Comparison of ENCODE assay signal across 1 cellular context in the genomic region with DNA sequence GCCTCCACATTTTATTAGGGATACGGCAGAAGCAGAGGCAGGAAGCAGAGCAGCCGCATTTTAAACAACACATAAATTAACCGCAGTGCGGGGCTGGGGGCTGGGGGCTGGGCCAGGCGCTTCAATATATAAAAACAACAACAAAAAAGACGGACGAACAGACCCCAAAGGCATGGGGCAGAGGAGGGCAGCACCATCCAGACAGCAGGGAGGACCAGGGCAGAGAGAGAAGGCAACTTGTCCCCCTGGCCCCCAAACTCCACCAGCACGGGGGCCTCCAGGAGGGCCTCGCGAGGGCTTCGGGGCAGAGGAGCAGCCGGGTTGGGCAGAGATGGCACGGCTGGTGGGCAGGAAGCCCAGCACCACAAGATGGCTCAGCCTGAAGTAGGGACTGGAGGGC.
TF ChIP-seq lines count a peak whose summit lies in the region.

No MANE protein-coding gene starts in this region.

TF ChIP-seq in H1, 55 proteins besides CTCF, POLR2A, EP300 and RAD21:
- TF ChIP-seq NRF1 (IDR thresholded peaks at IDR 0.05; ENCODE audit: low read depth, low read length) (no peak), NANOG (IDR thresholded peaks at IDR 0.05; ENCODE audit: insufficient read depth, low read depth, low read length, poor library complexity, severe bottlenecking) (no peak), MAFK (IDR thresholded peaks at IDR 0.05; ENCODE audit: low read depth, low read length) (no peak)
- TF ChIP-seq, protein P1, sequence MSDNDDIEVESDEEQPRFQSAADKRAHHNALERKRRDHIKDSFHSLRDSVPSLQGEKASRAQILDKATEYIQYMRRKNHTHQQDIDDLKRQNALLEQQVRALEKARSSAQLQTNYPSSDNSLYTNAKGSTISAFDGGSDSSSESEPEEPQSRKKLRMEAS (IDR thresholded peaks at IDR 0.05): no peak
